ENCODE assay signal across 28 cellular contexts in the genomic region with DNA sequence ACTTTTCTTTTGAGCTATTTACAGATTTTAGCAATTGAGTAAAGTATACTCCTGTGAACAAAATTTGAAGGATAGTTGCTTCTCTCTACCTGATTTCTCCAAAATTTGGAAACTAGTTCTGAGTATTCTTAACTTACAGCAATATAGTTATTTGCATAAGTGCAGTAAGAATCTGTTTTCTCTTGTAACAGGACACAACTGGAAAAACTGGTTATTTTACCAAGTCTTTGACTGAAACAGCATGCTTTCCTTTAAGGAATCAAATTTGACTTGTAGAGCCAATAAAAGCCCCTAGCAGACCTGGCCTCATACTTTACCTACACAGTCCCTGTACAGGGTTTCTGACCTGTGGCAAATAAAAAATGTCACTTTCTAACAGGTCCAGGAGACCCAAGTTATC.
"Had no signal": no experiment of that assay in that cellular context is flagged by ENCODE, and none has a peak within 500 bp of the region (broad histone marks: within the 10 kb centered on the region; RNA-seq: fewer than 3 reads in every experiment).

No MANE protein-coding gene starts in this region.

- H2AFZ ChIP-seq: parathyroid adenoma had no signal

- H3K4me1 Mint-ChIP-seq: nephron progenitor cell; neural crest cell; stimulated activated effector memory CD8-positive, alpha-beta T cell treated with anti-CD3 and anti-CD28 coated beads, Interleukin-12 subunit alpha, Interleukin-12 subunit beta, amount 100 ng/mL, for 72 hours; stimulated activated naive B cell treated with anti-CD40 and anti-IgM and Interleukin-4, amounts not matched to agents 10 μg/mL and 1 μg/mL and 100 μg/mL, for 72 hours had no signal

- FAIRE-seq: small intestine had no signal

- H3K27ac Mint-ChIP-seq: naive thymus-derived CD8-positive, alpha-beta T cell; natural killer cell treated with Interleukin-12 subunit alpha and Interleukin-12 subunit beta and Interleukin-15 and Interleukin-18, amount 100 ng/mL, for 72 hours; nephron progenitor cell; progenitor cell of endocrine pancreas; stimulated activated effector memory CD8-positive, alpha-beta T cell treated with anti-CD3 and anti-CD28 coated beads, Interleukin-12 subunit alpha, Interleukin-12 subunit beta, amount 100 ng/mL, for 72 hours; stimulated activated naive B cell treated with anti-CD40 and anti-IgM and Interleukin-4, amounts not matched to agents 10 μg/mL and 1 μg/mL and 100 μg/mL, for 72 hours; stimulated activated naive CD8-positive, alpha-beta T cell treated with anti-CD3 and anti-CD28 coated beads, Interleukin-15, Interleukin-2, amounts not matched to agents 100 ng/mL and 50 ng/mL, for 24 hours had no signal

- H3K36me3 ChIP-seq: thoracic aorta, thyroid gland, uterus had no signal

- H3K9me3 Mint-ChIP-seq: naive thymus-derived CD8-positive, alpha-beta T cell; natural killer cell treated with Interleukin-12 subunit alpha and Interleukin-12 subunit beta and Interleukin-15 and Interleukin-18, amount 100 ng/mL, for 72 hours; neural crest cell; stimulated activated effector memory CD8-positive, alpha-beta T cell treated with anti-CD3 and anti-CD28 coated beads, Interleukin-12 subunit alpha, Interleukin-12 subunit beta, amount 100 ng/mL, for 72 hours; stimulated activated naive CD8-positive, alpha-beta T cell treated with anti-CD3 and anti-CD28 coated beads, Interleukin-15, Interleukin-2, amounts not matched to agents 100 ng/mL and 50 ng/mL, for 24 hours had no signal

- H3K27ac ChIP-seq: neutrophil, parathyroid adenoma, psoas muscle, right lobe of liver, sigmoid colon, stomach, thoracic aorta, thyroid gland, tibial nerve, upper lobe of right lung, uterus had no signal

- H3K4me1 ChIP-seq: parathyroid adenoma, psoas muscle, right lobe of liver, sigmoid colon, stomach, thyroid gland, tibial nerve, upper lobe of right lung, uterus had no signal

- H3K27me3 ChIP-seq: neutrophil, right lobe of liver, sigmoid colon, stomach, thyroid gland, tibial nerve, upper lobe of right lung, uterus had no signal

- H3K27me3 Mint-ChIP-seq: naive thymus-derived CD8-positive, alpha-beta T cell; natural killer cell treated with Interleukin-12 subunit alpha and Interleukin-12 subunit beta and Interleukin-15 and Interleukin-18, amount 100 ng/mL, for 72 hours; progenitor cell of endocrine pancreas; stimulated activated naive B cell treated with anti-CD40 and anti-IgM and Interleukin-4, amounts not matched to agents 10 μg/mL and 1 μg/mL and 100 μg/mL, for 72 hours; stimulated activated naive CD8-positive, alpha-beta T cell treated with anti-CD3 and anti-CD28 coated beads, Interleukin-15, Interleukin-2, amounts not matched to agents 100 ng/mL and 50 ng/mL, for 24 hours had no signal

- H3K9me3 ChIP-seq: neutrophil, psoas muscle, right lobe of liver, sigmoid colon, stomach, thoracic aorta, thyroid gland, tibial nerve, upper lobe of right lung, uterus had no signal

- H3K4me3 ChIP-seq: psoas muscle, right lobe of liver, sigmoid colon, stomach, thoracic aorta, thyroid gland, tibial nerve, upper lobe of right lung, uterus had no signal

- DNase-seq: naive thymus-derived CD8-positive, alpha-beta T cell; nephron progenitor cell; nucleus accumbens; posterior cingulate gyrus; psoas muscle; right cardiac atrium; right lobe of liver; sigmoid colon; small intestine; stimulated activated CD4-positive, alpha-beta T cell treated with anti-CD3 and anti-CD28 coated beads, Interleukin-15, amount 100 ng/mL, for 24 hours; stimulated activated CD4-positive, alpha-beta T cell treated with anti-CD3 and anti-CD28 coated beads, Interleukin-2, amount 100 ng/mL, for 24 hours; stimulated activated CD4-positive, alpha-beta T cell treated with anti-CD3 and anti-CD28 coated beads, Interleukin-2, amount 100 ng/mL, for 48 hours; stimulated activated CD4-positive, alpha-beta T cell treated with anti-CD3 and anti-CD28 coated beads, Interleukin-4, amount 100 ng/mL, for 24 hours; stimulated activated naive B cell treated with anti-CD40 and anti-IgM and Interleukin-4, amounts not matched to agents 10 μg/mL and 1 μg/mL and 100 μg/mL, for 72 hours; stimulated activated naive CD4-positive, alpha-beta T cell treated with Interleukin-2 at 50 U/mL for 16 hours; stomach; thyroid gland; upper lobe of right lung; uterus had no signal

- ATAC-seq: naive thymus-derived CD8-positive, alpha-beta T cell; natural killer cell treated with Interleukin-12 subunit alpha and Interleukin-12 subunit beta and Interleukin-15 and Interleukin-18, amount 100 ng/mL, for 72 hours; psoas muscle; right cardiac atrium; right lobe of liver; stimulated activated effector memory CD8-positive, alpha-beta T cell treated with anti-CD3 and anti-CD28 coated beads, Interleukin-12 subunit alpha, Interleukin-12 subunit beta, amount 100 ng/mL, for 72 hours; stimulated activated naive B cell treated with anti-CD40 and anti-IgM and Interleukin-4, amounts not matched to agents 10 μg/mL and 1 μg/mL and 100 μg/mL, for 72 hours; upper lobe of right lung had no signal

- H3K79me2 ChIP-seq: parathyroid adenoma had no signal

- H3K4me3 Mint-ChIP-seq: naive thymus-derived CD8-positive, alpha-beta T cell; natural killer cell treated with Interleukin-12 subunit alpha and Interleukin-12 subunit beta and Interleukin-15 and Interleukin-18, amount 100 ng/mL, for 72 hours; nephron progenitor cell; neural crest cell; stimulated activated effector memory CD8-positive, alpha-beta T cell treated with anti-CD3 and anti-CD28 coated beads, Interleukin-12 subunit alpha, Interleukin-12 subunit beta, amount 100 ng/mL, for 72 hours; stimulated activated naive B cell treated with anti-CD40 and anti-IgM and Interleukin-4, amounts not matched to agents 10 μg/mL and 1 μg/mL and 100 μg/mL, for 72 hours; stimulated activated naive CD8-positive, alpha-beta T cell treated with anti-CD3 and anti-CD28 coated beads, Interleukin-15, Interleukin-2, amounts not matched to agents 100 ng/mL and 50 ng/mL, for 24 hours had no signal

- H3K9ac ChIP-seq: parathyroid adenoma had no signal
